In the genomic region with DNA sequence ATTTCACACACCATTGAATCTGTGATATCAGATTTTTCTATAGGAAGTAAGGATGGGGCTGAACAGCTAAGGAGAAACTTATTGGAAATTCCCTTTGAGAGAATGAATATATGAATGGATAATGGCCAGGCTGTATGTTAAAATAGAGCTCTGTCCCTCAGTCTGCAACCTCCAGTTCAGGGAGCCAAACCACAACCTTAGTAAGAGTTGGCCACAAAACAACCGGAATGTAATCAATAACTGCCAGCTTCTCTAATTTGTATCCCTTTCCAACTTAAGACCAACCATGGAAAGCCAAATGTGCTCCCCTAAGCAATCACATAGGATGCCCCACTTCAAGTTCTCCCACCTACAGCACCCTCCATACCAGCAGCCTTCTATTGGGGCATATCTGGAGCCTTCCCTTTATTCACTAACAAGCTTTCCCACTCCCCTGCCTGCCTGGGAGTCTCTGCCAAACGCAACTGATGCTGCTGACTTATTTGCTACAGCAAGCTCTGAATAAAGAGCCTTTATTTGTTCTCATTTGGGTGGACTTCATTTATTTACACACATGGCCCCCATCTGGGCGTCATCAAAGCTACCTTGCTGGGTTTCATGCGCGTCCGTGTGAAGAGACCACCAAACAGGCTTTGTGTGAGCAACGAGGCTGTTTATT, we compare ENCODE assay signal across 1 cellular context.
TF ChIP-seq lines count a peak whose summit lies in the region.

No MANE protein-coding gene starts in this region.

TF ChIP-seq in K562, 482 proteins besides CTCF, POLR2A, EP300 and RAD21 (continued from another document):
- TF ChIP-seq, protein P1, sequence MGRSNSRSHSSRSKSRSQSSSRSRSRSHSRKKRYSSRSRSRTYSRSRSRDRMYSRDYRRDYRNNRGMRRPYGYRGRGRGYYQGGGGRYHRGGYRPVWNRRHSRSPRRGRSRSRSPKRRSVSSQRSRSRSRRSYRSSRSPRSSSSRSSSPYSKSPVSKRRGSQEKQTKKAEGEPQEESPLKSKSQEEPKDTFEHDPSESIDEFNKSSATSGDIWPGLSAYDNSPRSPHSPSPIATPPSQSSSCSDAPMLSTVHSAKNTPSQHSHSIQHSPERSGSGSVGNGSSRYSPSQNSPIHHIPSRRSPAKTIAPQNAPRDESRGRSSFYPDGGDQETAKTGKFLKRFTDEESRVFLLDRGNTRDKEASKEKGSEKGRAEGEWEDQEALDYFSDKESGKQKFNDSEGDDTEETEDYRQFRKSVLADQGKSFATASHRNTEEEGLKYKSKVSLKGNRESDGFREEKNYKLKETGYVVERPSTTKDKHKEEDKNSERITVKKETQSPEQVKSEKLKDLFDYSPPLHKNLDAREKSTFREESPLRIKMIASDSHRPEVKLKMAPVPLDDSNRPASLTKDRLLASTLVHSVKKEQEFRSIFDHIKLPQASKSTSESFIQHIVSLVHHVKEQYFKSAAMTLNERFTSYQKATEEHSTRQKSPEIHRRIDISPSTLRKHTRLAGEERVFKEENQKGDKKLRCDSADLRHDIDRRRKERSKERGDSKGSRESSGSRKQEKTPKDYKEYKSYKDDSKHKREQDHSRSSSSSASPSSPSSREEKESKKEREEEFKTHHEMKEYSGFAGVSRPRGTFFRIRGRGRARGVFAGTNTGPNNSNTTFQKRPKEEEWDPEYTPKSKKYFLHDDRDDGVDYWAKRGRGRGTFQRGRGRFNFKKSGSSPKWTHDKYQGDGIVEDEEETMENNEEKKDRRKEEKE (IDR thresholded peaks at IDR 0.05; ENCODE audit: borderline replicate concordance in 1 of 2, control insufficient read depth in 1 of 2, low read depth in 2 of 2, low read length in 1 of 2), result no peak
- TF ChIP-seq CBX2 (IDR thresholded peaks at IDR 0.05; ENCODE audit: insufficient read depth, low read length, poor library complexity, severe bottlenecking), result no peak
- TF ChIP-seq ZEB2 (IDR thresholded peaks at IDR 0.05), result no peak
- no peak for TF ChIP-seq ZNF785 (CRISPR knock-in tag; IDR thresholded peaks at IDR 0.05)
- no peak for TF ChIP-seq ZFP1 (CRISPR knock-in tag; IDR thresholded peaks at IDR 0.05)
- TF ChIP-seq HDAC2 (IDR thresholded peaks at IDR 0.05), result no peak
- TF ChIP-seq, protein P2, sequence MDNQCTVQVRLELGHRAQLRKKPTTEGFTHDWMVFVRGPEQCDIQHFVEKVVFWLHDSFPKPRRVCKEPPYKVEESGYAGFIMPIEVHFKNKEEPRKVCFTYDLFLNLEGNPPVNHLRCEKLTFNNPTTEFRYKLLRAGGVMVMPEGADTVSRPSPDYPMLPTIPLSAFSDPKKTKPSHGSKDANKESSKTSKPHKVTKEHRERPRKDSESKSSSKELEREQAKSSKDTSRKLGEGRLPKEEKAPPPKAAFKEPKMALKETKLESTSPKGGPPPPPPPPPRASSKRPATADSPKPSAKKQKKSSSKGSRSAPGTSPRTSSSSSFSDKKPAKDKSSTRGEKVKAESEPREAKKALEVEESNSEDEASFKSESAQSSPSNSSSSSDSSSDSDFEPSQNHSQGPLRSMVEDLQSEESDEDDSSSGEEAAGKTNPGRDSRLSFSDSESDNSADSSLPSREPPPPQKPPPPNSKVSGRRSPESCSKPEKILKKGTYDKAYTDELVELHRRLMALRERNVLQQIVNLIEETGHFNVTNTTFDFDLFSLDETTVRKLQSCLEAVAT (IDR thresholded peaks at IDR 0.05), result no peak
- TF ChIP-seq CBFA2T2 (conservative IDR thresholded peaks at IDR 0.05), result no peak
- no peak for TF ChIP-seq XRCC3 (IDR thresholded peaks at IDR 0.05)
- TF ChIP-seq, protein P3, sequence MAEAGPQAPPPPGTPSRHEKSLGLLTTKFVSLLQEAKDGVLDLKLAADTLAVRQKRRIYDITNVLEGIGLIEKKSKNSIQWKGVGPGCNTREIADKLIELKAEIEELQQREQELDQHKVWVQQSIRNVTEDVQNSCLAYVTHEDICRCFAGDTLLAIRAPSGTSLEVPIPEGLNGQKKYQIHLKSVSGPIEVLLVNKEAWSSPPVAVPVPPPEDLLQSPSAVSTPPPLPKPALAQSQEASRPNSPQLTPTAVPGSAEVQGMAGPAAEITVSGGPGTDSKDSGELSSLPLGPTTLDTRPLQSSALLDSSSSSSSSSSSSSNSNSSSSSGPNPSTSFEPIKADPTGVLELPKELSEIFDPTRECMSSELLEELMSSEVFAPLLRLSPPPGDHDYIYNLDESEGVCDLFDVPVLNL (CRISPR knock-in tag; IDR thresholded peaks at IDR 0.05; ENCODE audit: low read depth), result no peak
- TF ChIP-seq, protein P4, sequence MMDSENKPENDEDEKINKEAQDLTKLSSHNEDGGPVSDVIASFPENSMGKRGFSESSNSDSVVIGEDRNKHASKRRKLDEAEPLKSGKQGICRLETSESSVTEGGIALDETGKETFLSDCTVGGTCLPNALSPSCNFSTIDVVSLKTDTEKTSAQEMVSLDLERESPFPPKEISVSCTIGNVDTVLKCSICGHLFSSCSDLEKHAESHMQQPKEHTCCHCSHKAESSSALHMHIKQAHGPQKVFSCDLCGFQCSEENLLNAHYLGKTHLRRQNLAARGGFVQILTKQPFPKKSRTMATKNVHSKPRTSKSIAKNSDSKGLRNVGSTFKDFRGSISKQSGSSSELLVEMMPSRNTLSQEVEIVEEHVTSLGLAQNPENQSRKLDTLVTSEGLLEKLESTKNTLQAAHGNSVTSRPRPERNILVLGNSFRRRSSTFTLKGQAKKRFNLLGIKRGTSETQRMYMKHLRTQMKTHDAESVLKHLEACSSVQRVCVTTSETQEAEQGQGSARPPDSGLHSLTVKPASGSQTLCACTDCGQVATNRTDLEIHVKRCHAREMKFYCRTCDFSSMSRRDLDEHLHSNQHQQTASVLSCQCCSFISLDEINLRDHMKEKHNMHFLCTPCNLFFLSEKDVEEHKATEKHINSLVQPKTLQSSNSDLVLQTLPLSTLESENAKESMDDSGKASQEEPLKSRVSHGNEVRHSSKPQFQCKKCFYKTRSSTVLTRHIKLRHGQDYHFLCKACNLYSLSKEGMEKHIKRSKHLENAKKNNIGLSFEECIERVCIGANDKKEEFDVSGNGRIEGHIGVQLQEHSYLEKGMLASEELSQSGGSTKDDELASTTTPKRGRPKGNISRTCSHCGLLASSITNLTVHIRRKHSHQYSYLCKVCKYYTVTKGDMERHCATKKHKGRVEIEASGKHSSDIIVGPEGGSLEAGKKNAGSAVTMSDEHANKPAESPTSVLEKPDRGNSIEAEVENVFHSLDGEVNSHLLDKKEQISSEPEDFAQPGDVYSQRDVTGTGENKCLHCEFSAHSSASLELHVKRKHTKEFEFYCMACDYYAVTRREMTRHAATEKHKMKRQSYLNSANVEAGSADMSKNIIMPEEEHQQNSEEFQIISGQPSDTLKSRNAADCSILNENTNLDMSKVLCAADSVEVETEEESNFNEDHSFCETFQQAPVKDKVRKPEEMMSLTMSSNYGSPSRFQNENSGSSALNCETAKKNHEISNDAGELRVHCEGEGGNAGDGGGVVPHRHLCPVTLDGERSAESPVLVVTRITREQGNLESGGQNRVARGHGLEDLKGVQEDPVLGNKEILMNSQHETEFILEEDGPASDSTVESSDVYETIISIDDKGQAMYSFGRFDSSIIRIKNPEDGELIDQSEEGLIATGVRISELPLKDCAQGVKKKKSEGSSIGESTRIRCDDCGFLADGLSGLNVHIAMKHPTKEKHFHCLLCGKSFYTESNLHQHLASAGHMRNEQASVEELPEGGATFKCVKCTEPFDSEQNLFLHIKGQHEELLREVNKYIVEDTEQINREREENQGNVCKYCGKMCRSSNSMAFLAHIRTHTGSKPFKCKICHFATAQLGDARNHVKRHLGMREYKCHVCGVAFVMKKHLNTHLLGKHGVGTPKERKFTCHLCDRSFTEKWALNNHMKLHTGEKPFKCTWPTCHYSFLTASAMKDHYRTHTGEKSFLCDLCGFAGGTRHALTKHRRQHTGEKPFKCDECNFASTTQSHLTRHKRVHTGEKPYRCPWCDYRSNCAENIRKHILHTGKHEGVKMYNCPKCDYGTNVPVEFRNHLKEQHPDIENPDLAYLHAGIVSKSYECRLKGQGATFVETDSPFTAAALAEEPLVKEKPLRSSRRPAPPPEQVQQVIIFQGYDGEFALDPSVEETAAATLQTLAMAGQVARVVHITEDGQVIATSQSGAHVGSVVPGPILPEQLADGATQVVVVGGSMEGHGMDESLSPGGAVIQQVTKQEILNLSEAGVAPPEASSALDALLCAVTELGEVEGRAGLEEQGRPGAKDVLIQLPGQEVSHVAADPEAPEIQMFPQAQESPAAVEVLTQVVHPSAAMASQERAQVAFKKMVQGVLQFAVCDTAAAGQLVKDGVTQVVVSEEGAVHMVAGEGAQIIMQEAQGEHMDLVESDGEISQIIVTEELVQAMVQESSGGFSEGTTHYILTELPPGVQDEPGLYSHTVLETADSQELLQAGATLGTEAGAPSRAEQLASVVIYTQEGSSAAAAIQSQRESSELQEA (IDR thresholded peaks at IDR 0.05; ENCODE audit: low read depth), result no peak
- TF ChIP-seq LCOR (CRISPR knock-in tag; IDR thresholded peaks at IDR 0.05), result no peak
- no peak for TF ChIP-seq HDAC8 (tag; IDR thresholded peaks at IDR 0.05)
- no peak for TF ChIP-seq PTRF (tag; IDR thresholded peaks at IDR 0.05)
